ENCODE assay signal across 30 cellular contexts in the genomic region with DNA sequence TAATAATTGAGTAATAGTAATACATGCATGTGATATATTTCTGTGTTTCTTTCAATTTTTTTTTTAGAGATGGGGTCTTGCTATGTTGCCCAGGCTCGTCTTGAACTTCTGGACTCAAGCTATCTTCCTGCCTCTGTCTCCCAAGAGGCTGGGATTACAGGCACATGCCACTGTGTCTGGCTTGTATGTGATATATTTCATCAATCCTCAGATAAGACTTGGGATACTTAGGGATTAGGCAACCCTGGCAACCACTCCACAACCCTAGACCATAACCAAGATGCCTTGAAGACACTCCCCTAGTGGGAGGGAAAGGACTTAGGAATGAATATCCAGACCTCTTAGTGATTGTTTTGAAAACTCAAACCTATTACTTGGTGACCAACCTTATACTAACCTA.
A peak's percentile ranks its signal among the peaks of the same experiment; 100 is the strongest.
DNase-seq lines count a peak whose midpoint lies in the region; ATAC-seq and TF ChIP-seq lines count a peak whose summit lies in the region.
"Had no signal": no experiment of that assay in that cellular context is flagged by ENCODE, and none has a peak within 500 bp of the region (broad histone marks: within the 10 kb centered on the region; RNA-seq: fewer than 3 reads in every experiment).

No MANE protein-coding gene starts in this region.

- no peak for TF ChIP-seq CTCF in choroid plexus epithelial cell (conservative IDR thresholded peaks at IDR 0.05; ENCODE audit: low read depth, low read length)

- no peak overlapping the region for H3K23ac ChIP-seq in mesendoderm (ENCODE audit: low read length)

- H3K18ac ChIP-seq in mesendoderm (ENCODE audit: low read length): no peak overlapping the region

- no peak overlapping the region for H4K5ac ChIP-seq in mesendoderm (ENCODE audit: low read length)

- no peak overlapping the region for H2BK120ac ChIP-seq in mesendoderm (ENCODE audit: low read depth, low read length)

- H3K4ac ChIP-seq in mesendoderm (ENCODE audit: low read depth, low read length): no peak overlapping the region

- H3K9ac ChIP-seq in mesendoderm (ENCODE audit: low read length): no peak overlapping the region

- no peak overlapping the region for H3K56ac ChIP-seq in mesendoderm (ENCODE audit: low read length)

- no peak overlapping the region for H4K8ac ChIP-seq in mesendoderm (ENCODE audit: low read depth, low read length)

- H2BK15ac ChIP-seq in mesendoderm (replicated peaks; ENCODE audit: low read depth): no peak overlapping the region

- intact Hi-C loops in left ventricle myocardium superior (cut with micrococcal nuclease) (no loop called here), cardiac septum (cut with DNase I) (no loop called here)

- H3K4me1 ChIP-seq in mesendoderm (ENCODE audit: control insufficient read depth, low read depth, low read length): no peaks in the 10 kb centered on the region
- H3K4me1 ChIP-seq: pancreas, SJCRH30 had no signal

- H3K4me2 ChIP-seq in mesendoderm (ENCODE audit: low read length): no peak overlapping the region

- H2AK5ac ChIP-seq in mesendoderm (ENCODE audit: low read length): no peak overlapping the region

- no peaks in the 10 kb centered on the region for H3K79me1 ChIP-seq in mesendoderm (ENCODE audit: low read length)

- ATAC-seq in left ventricle myocardium superior (peak; percentile 36), HG02571 (IDR thresholded peaks at IDR 0.05; ENCODE audit: unreplicated experiment) (no peak), HG02884 (IDR thresholded peaks at IDR 0.05; ENCODE audit: unreplicated experiment) (no peak), GM19395 (IDR thresholded peaks at IDR 0.05; ENCODE audit: unreplicated experiment) (no peak)
- ATAC-seq: activated CD8-positive, alpha-beta T cell treated with anti-CD3 and anti-CD28 coated beads, Interleukin-2, amount 10 ng/mL, durations not matched to agents 7 days and 5 days; foreskin keratinocyte had no signal

- DNase-seq in left ventricle myocardium superior (no peak), cardiac septum (ENCODE audit: low spot score) (no peak), choroid plexus epithelial cell (ENCODE audit: low read depth) (peak; percentile 49), mesendoderm (peak; percentile 29), DMS79 (lab: John Stamatoyannopoulos, UW) (no peak)
- DNase-seq: activated CD4-positive, alpha-beta T cell treated with anti-CD3 and anti-CD28 coated beads for 4 hours; activated CD8-positive, alpha-beta T cell treated with anti-CD3 and anti-CD28 coated beads, Interleukin-2, amount 10 ng/mL, durations not matched to agents 7 days and 5 days; activated naive CD4-positive, alpha-beta T cell treated with anti-CD3 and anti-CD28 coated beads, Interleukin-2, amount 50 U/mL, for 16 hours; amniotic stem cell; CD4-positive, alpha-beta memory T cell; cortex of kidney; effector memory CD4-positive, alpha-beta T cell; foreskin keratinocyte; Karpas-422; kidney glomerular epithelial cell; NCI-H1417 treated with DMSO at 0.1 percent for 48 hours; NCI-H2081; NCI-H345; nephron progenitor cell; pancreas; retina; SJCRH30; stomach; SW 1271 had no signal

- H3K4me3 ChIP-seq in choroid plexus epithelial cell (ENCODE audit: low read depth, low read length) (no peak overlapping the region), mesendoderm (ENCODE audit: low read length) (no peak overlapping the region)
- H3K4me3 ChIP-seq: breast epithelium, pancreas, SJCRH30, stomach, vagina had no signal

- no peak overlapping the region for H2BK5ac ChIP-seq in mesendoderm (ENCODE audit: low read length)

- no peaks in the 10 kb centered on the region for H3K79me2 ChIP-seq in mesendoderm (ENCODE audit: control insufficient read depth, insufficient read depth, low read length)

- no peaks in the 10 kb centered on the region for H3K27me3 ChIP-seq in mesendoderm (ENCODE audit: insufficient read depth, low read length, poor library complexity)
- H3K27me3 ChIP-seq: breast epithelium, foreskin keratinocyte, pancreas, SJCRH30, vagina had no signal

- WGBS in mesendoderm (ENCODE audit: extremely low coverage, insufficient coverage, low lambda C conversion rate): no CpG with 5 or more reads among the region's 1 CpG

- H3K27ac ChIP-seq in mesendoderm (ENCODE audit: low read depth, low read length): no peak overlapping the region
- H3K27ac ChIP-seq: breast epithelium, epithelial cell of prostate, foreskin keratinocyte, pancreas, SJCRH30, stomach, vagina had no signal

- H3K36me3 ChIP-seq in mesendoderm (ENCODE audit: control insufficient read depth, insufficient read depth, low read length): no peaks in the 10 kb centered on the region
- H3K36me3 ChIP-seq: breast epithelium, pancreas, SJCRH30, stomach, vagina had no signal

Comparison
In these comparisons a context has a peak if more than half of its experiments do, and no peak if none do; other contexts are left out.
1. DNase-seq: peak in choroid plexus epithelial cell (single experiment) and mesendoderm (single experiment); none in left ventricle myocardium superior (single experiment), cardiac septum (single experiment) and DMS79 (single experiment).